ENCODE assay signal across 7 cellular contexts in genomic region chr2:190179754-190180312, GRCh38.
DNase-seq lines count a peak whose midpoint lies in the region; ATAC-seq and TF ChIP-seq lines count a peak whose summit lies in the region.

No MANE protein-coding gene starts in this region.

- no peak overlapping the region for H3K27ac ChIP-seq in OCI-LY7 (ENCODE audit: low read depth, low read length, poor library complexity, severe bottlenecking)

- no peaks in the 10 kb centered on the region for H4K20me1 ChIP-seq in OCI-LY7 (ENCODE audit: insufficient read depth, low read length)

- DNase-seq in GM13977 (ENCODE audit: low spot score) (peak; percentile 54), OCI-LY7 (ENCODE audit: low spot score) (no peak), fibroblast of villous mesenchyme (ENCODE audit: low read depth) (no peak), putamen (ENCODE audit: low spot score) (peak; percentile 81), ureter (ENCODE audit: low spot score) (no peak)
- DNase-seq in activated CD8-positive, alpha-beta memory T cell treated with anti-CD3 and anti-CD28 coated beads for 24 hours = no peak

- CTCF ChIA-PET in OCI-LY7 (lab: Charles Lee; ENCODE audit: unreplicated experiment) = interaction anchor here (1.3 to 1.7 kb wide), 2 partner anchors 89 to 139 kb away, joined by 3 to 4 read pairs; no protein-coding TSS in a partner anchor

- peak overlapping the region; percentile 41; the same call in 1 of the 2 replicates for H2AFZ ChIP-seq in OCI-LY7 (ENCODE audit: low read length)

- intact Hi-C loops in OCI-LY7 (cut with micrococcal nuclease; ENCODE audit: unreplicated experiment) = loop anchor here (2.0 kb wide), 2 partner anchors 91 to 139 kb away; partner anchors contain the start of gene HIBCH

- POLR2A ChIA-PET in OCI-LY7 (lab: Charles Lee) = interaction anchor here (0.8 to 2.4 kb wide), 4 partner anchors 9 to 27 kb away, joined by 3 to 13 read pairs (median 4); no protein-coding TSS in a partner anchor

- in situ Hi-C loops in GM13977 (cut with MboI; ENCODE audit: low pct_unique_long_range_greater_than_20kb, low sequenced_read_pairs, unreplicated experiment) = no loop called here

- TF ChIP-seq CTCF in GM13977 (IDR thresholded peaks at IDR 0.05; ENCODE audit: extremely low read depth, insufficient read depth, missing control alignments) (no peak), OCI-LY7 (conservative IDR thresholded peaks at IDR 0.05; ENCODE audit: low read length) (no peak), fibroblast of villous mesenchyme (IDR thresholded peaks at IDR 0.05; ENCODE audit: insufficient read depth, low read depth, low read length) (no peak)

- H3K9me3 ChIP-seq in OCI-LY7 (ENCODE audit: low read length) = no peaks in the 10 kb centered on the region

- BruUV-seq in OCI-LY7 (replicated peaks; lab: Mats Ljungman, UMichigan) = no TSS peak

- H3K4me2 ChIP-seq in OCI-LY7 (ENCODE audit: low read length) = peak overlapping the region; percentile 60; the same call in 1 of the 2 replicates

- ATAC-seq in HG02571 (IDR thresholded peaks at IDR 0.05; ENCODE audit: unreplicated experiment) = no peak

- no peaks in the 10 kb centered on the region for H3K79me2 ChIP-seq in OCI-LY7 (ENCODE audit: insufficient read depth, low read depth, low read length)

- H3K4me1 ChIP-seq in OCI-LY7 (ENCODE audit: insufficient read depth, low read length, poor library complexity, severe bottlenecking) = peaks cover 9% of the 10 kb centered on the region

- no peaks in the 10 kb centered on the region for H3K9me2 ChIP-seq in OCI-LY7 (ENCODE audit: insufficient read depth, low read length)

- no peaks in the 10 kb centered on the region for H3K36me3 ChIP-seq in OCI-LY7 (ENCODE audit: insufficient read depth, low read length)

- H3K4me3 ChIP-seq in OCI-LY7 (ENCODE audit: low read depth, low read length, poor library complexity, severe bottlenecking) (peak overlapping the region; percentile 56), fibroblast of villous mesenchyme (ENCODE audit: low read depth, low read length) (peak overlapping the region; percentile 64)

Comparison
In these comparisons a context has a peak if more than half of its experiments do, and no peak if none do; other contexts are left out.
1. DNase-seq: peak in GM13977 (single experiment) and putamen (single experiment); none in OCI-LY7 (single experiment), fibroblast of villous mesenchyme (single experiment), ureter (single experiment) and activated CD8-positive, alpha-beta memory T cell treated with anti-CD3 and anti-CD28 coated beads for 24 hours (single experiment).